ENCODE assay signal across 11 cellular contexts in genomic region chr5:57243286-57244137, GRCh38.
DNase-seq lines count a peak whose midpoint lies in the region; ATAC-seq and TF ChIP-seq lines count a peak whose summit lies in the region.
"Had no signal": no experiment of that assay in that cellular context is flagged by ENCODE, and none has a peak within 500 bp of the region (broad histone marks: within the 10 kb centered on the region; RNA-seq: fewer than 3 reads in every experiment).

No MANE protein-coding gene starts in this region.

- intact Hi-C loops in CD14-positive monocyte (cut with micrococcal nuclease), result no loop called here
- intact Hi-C loops in activated T-helper 1 cell treated with anti-CD3 and anti-CD28 coated beads, Interleukin-12 subunit alpha, Interleukin-12 subunit beta, Interleukin-2, Interleukin-4 antibody, amounts not matched to agents 30 ng/mL and 10 ng/mL and 1 ng/mL, durations not matched to agents 14 hours and 24 hours and 36 hours (cut with micrococcal nuclease), result loop anchor here (2.0 kb wide), 1 partner anchor 15 kb away; no protein-coding TSS in a partner anchor

- H3K9me3 Mint-ChIP-seq in CD14-positive monocyte, result no peaks in the 10 kb centered on the region
- no peaks in the 10 kb centered on the region for H3K9me3 Mint-ChIP-seq in activated T-helper 1 cell treated with anti-CD3 and anti-CD28 coated beads, Interleukin-12 subunit alpha, Interleukin-12 subunit beta, Interleukin-2, Interleukin-4 antibody, amounts not matched to agents 30 ng/mL and 10 ng/mL and 1 ng/mL, durations not matched to agents 14 hours and 24 hours and 36 hours

- peak overlapping the region in 6 of 7 donors; percentile 54 to 88 (median 70) for H3K27ac Mint-ChIP-seq in CD14-positive monocyte
- H3K27ac Mint-ChIP-seq in activated T-helper 1 cell treated with anti-CD3 and anti-CD28 coated beads, Interleukin-12 subunit alpha, Interleukin-12 subunit beta, Interleukin-2, Interleukin-4 antibody, amounts not matched to agents 30 ng/mL and 10 ng/mL and 1 ng/mL, durations not matched to agents 14 hours and 24 hours and 36 hours, result peak overlapping the region; percentile 35

- peak overlapping the region in 1 of 2 donors; percentile 24 for H3K4me3 Mint-ChIP-seq in CD14-positive monocyte
- H3K4me3 Mint-ChIP-seq in activated T-helper 1 cell treated with anti-CD3 and anti-CD28 coated beads, Interleukin-12 subunit alpha, Interleukin-12 subunit beta, Interleukin-2, Interleukin-4 antibody, amounts not matched to agents 30 ng/mL and 10 ng/mL and 1 ng/mL, durations not matched to agents 14 hours and 24 hours and 36 hours, result no peak overlapping the region

- H3K27me3 Mint-ChIP-seq in CD14-positive monocyte (ENCODE audit: low read depth in 3 of 3), result no peaks in the 10 kb centered on the region
- no peaks in the 10 kb centered on the region for H3K27me3 Mint-ChIP-seq in activated T-helper 1 cell treated with anti-CD3 and anti-CD28 coated beads, Interleukin-12 subunit alpha, Interleukin-12 subunit beta, Interleukin-2, Interleukin-4 antibody, amounts not matched to agents 30 ng/mL and 10 ng/mL and 1 ng/mL, durations not matched to agents 14 hours and 24 hours and 36 hours (ENCODE audit: insufficient read depth)

- no peak for TF ChIP-seq CTCF in CD14-positive monocyte (IDR thresholded peaks at IDR 0.05)

- ATAC-seq in GM18907 (IDR thresholded peaks at IDR 0.05; ENCODE audit: unreplicated experiment) (peak; percentile 87), HG03045 (IDR thresholded peaks at IDR 0.05; ENCODE audit: unreplicated experiment) (peak; percentile 74)

- DNase-seq in CD14-positive monocyte (ENCODE audit: low spot score) (no peak), D341Med (ENCODE audit: low spot score) (no peak), amygdala (lab: John Stamatoyannopoulos, UW) (no peak), occipital lobe (lab: John Stamatoyannopoulos, UW) (no peak)
- DNase-seq in activated T-helper 1 cell treated with anti-CD3 and anti-CD28 coated beads, Interleukin-12 subunit alpha, Interleukin-12 subunit beta, Interleukin-2, Interleukin-4 antibody, amounts not matched to agents 30 ng/mL and 10 ng/mL and 1 ng/mL, durations not matched to agents 14 hours and 24 hours and 36 hours (ENCODE audit: low spot score), result no peak
- no peak for DNase-seq in stimulated activated CD4-positive, alpha-beta T cell treated with anti-CD3 and anti-CD28 coated beads, Interleukin-2, amount 100 ng/mL, for 24 hours
- DNase-seq: brain microvascular endothelial cell, COR-L47, NCI-H526 treated with DMSO at 0.1 percent for 48 hours had no signal

- peaks cover 7% of the 10 kb centered on the region for H3K4me1 Mint-ChIP-seq in CD14-positive monocyte
- H3K4me1 Mint-ChIP-seq in activated T-helper 1 cell treated with anti-CD3 and anti-CD28 coated beads, Interleukin-12 subunit alpha, Interleukin-12 subunit beta, Interleukin-2, Interleukin-4 antibody, amounts not matched to agents 30 ng/mL and 10 ng/mL and 1 ng/mL, durations not matched to agents 14 hours and 24 hours and 36 hours (ENCODE audit: low read depth), result peaks cover 40% of the 10 kb centered on the region

- peaks cover 46 to 71% of the 10 kb centered on the region in 2 donors for H3K36me3 Mint-ChIP-seq in CD14-positive monocyte
- H3K36me3 Mint-ChIP-seq in activated T-helper 1 cell treated with anti-CD3 and anti-CD28 coated beads, Interleukin-12 subunit alpha, Interleukin-12 subunit beta, Interleukin-2, Interleukin-4 antibody, amounts not matched to agents 30 ng/mL and 10 ng/mL and 1 ng/mL, durations not matched to agents 14 hours and 24 hours and 36 hours (ENCODE audit: low read depth), result peaks cover 38% of the 10 kb centered on the region
